In genomic region chr1:54795100-54795665, GRCh38 we compare ENCODE assay signal across 19 cellular contexts. TPM values are rescaled to one million over a fixed set of nuclear protein-coding genes. Genes with fewer than 3 reads are reported as not detected.
A peak's percentile ranks its signal among the peaks of the same experiment; 100 is the strongest.
DNase-seq lines count a peak whose midpoint lies in the region; FAIRE-seq and TF ChIP-seq lines count a peak whose summit lies in the region.
"Had no signal": no experiment of that assay in that cellular context is flagged by ENCODE, and none has a peak within 500 bp of the region (broad histone marks: within the 10 kb centered on the region; RNA-seq: fewer than 3 reads in every experiment).

No MANE protein-coding gene starts in this region.

- no peaks in the 10 kb centered on the region for H3K79me2 ChIP-seq in keratinocyte (ENCODE audit: control insufficient read depth, insufficient read depth, low read length)

- peaks cover 31% of the 10 kb centered on the region for H3K4me1 Mint-ChIP-seq in MCF 10A (ENCODE audit: insufficient read depth, unreplicated experiment)
- peaks cover 49% of the 10 kb centered on the region for H3K4me1 Mint-ChIP-seq in activated CD4-positive, alpha-beta memory T cell treated with anti-CD3 and anti-CD28 coated beads for 36 hours (ENCODE audit: low read depth)

- H3K9ac ChIP-seq in keratinocyte (ENCODE audit: control insufficient read depth, extremely low read depth, insufficient read depth, low read length): no peak overlapping the region

- intact Hi-C loops in MCF 10A (cut with micrococcal nuclease): no loop called here
- intact Hi-C loops in activated CD4-positive, alpha-beta memory T cell treated with anti-CD3 and anti-CD28 coated beads for 36 hours (cut with micrococcal nuclease): loop anchor here (5.0 to 10.0 kb wide), 2 partner anchors 308 to 510 kb away; no protein-coding TSS in a partner anchor

- CTCF ChIA-PET in MCF 10A (lab: Yijun Ruan, JAX): interaction anchor here (0.6 to 0.8 kb wide), 2 partner anchors 25 to 920 kb away, joined by 3 read pairs; no protein-coding TSS in a partner anchor
- CTCF ChIA-PET in activated CD4-positive, alpha-beta memory T cell treated with anti-CD3 and anti-CD28 coated beads for 36 hours (lab: Charles Lee): interaction anchor here (0.8 to 1.2 kb wide), 3 partner anchors 9 to 122 kb away, joined by 3 read pairs; no protein-coding TSS in a partner anchor

- H3K27ac Mint-ChIP-seq in MCF 10A (ENCODE audit: low read depth, unreplicated experiment): no peak overlapping the region
- peak overlapping the region; percentile 54 for H3K27ac Mint-ChIP-seq in activated CD4-positive, alpha-beta memory T cell treated with anti-CD3 and anti-CD28 coated beads for 36 hours
- H3K27ac Mint-ChIP-seq: activated naive CD8-positive, alpha-beta T cell; memory B cell had no signal

- BruUV-seq in MCF 10A (replicated peaks; lab: Mats Ljungman, UMichigan): no TSS peak

- no peak overlapping the region for H3K4me3 ChIP-seq in keratinocyte (ENCODE audit: control insufficient read depth in 2 of 3, extremely low read depth in 1 of 3, insufficient read depth in 2 of 3, low read depth in 1 of 3, low read length in 3 of 3)
- H3K4me3 ChIP-seq: pancreas had no signal

- in situ Hi-C loops in T47D (cut with HindIII; ENCODE audit: low pct_unique_long_range_greater_than_20kb, low sequenced_read_pairs): no loop called here

- H3K27ac ChIP-seq in keratinocyte (ENCODE audit: control insufficient read depth, insufficient read depth, low read length) (peak overlapping the region; percentile 10), temporal lobe (ENCODE audit: low read depth, low read length) (peak overlapping the region; percentile 60)

- H2AFZ ChIP-seq in keratinocyte (ENCODE audit: control insufficient read depth, low read length): no peak overlapping the region

- H3K9me1 ChIP-seq in keratinocyte (ENCODE audit: control insufficient read depth, extremely low read depth, insufficient read depth, low read length): peaks cover 5% of the 10 kb centered on the region

- H3K9me3 Mint-ChIP-seq in MCF 10A (ENCODE audit: unreplicated experiment): no peaks in the 10 kb centered on the region
- H3K9me3 Mint-ChIP-seq in activated CD4-positive, alpha-beta memory T cell treated with anti-CD3 and anti-CD28 coated beads for 36 hours: peaks cover 5% of the 10 kb centered on the region
- H3K9me3 Mint-ChIP-seq: memory B cell had no signal

- H3K36me3 Mint-ChIP-seq in MCF 10A (ENCODE audit: insufficient read depth, unreplicated experiment): no peaks in the 10 kb centered on the region
- peaks cover 5% of the 10 kb centered on the region for H3K36me3 Mint-ChIP-seq in activated CD4-positive, alpha-beta memory T cell treated with anti-CD3 and anti-CD28 coated beads for 36 hours
- H3K36me3 Mint-ChIP-seq: activated naive CD8-positive, alpha-beta T cell had no signal

- peaks cover 32% of the 10 kb centered on the region for H3K4me1 ChIP-seq in keratinocyte (ENCODE audit: control insufficient read depth, extremely low read depth, insufficient read depth, low read length)

- no peaks in the 10 kb centered on the region for H3K27me3 Mint-ChIP-seq in MCF 10A (ENCODE audit: insufficient read depth, unreplicated experiment)
- no peaks in the 10 kb centered on the region for H3K27me3 Mint-ChIP-seq in activated CD4-positive, alpha-beta memory T cell treated with anti-CD3 and anti-CD28 coated beads for 36 hours
- H3K27me3 Mint-ChIP-seq: activated naive CD8-positive, alpha-beta T cell; memory B cell had no signal

- no peak overlapping the region for H3K4me2 ChIP-seq in keratinocyte (ENCODE audit: control insufficient read depth, extremely low read depth, insufficient read depth, low read depth, low read length)

- H3K36me3 ChIP-seq in keratinocyte (ENCODE audit: control insufficient read depth in 2 of 2, extremely low read depth in 1 of 2, insufficient read depth in 2 of 2, low read length in 2 of 2): no peaks in the 10 kb centered on the region
- H3K36me3 ChIP-seq: pancreas had no signal

- POLR2A ChIA-PET in MCF 10A (lab: Yijun Ruan, JAX): interaction anchor here (0.5 kb wide), 1 partner anchor 27 kb away, joined by 3 read pairs; no protein-coding TSS in a partner anchor
- POLR2A ChIA-PET in activated CD4-positive, alpha-beta memory T cell treated with anti-CD3 and anti-CD28 coated beads for 36 hours (lab: Charles Lee): no interaction called here

- no peaks in the 10 kb centered on the region for H4K20me1 ChIP-seq in keratinocyte (ENCODE audit: control insufficient read depth, extremely low read depth, insufficient read depth, low read length)

- dilution Hi-C loops in keratinocyte (cut with MboI; ENCODE audit: extremely low pct_ligation_motif_present, low sequenced_read_pairs): no loop called here

- H3K9me3 ChIP-seq in keratinocyte (ENCODE audit: control insufficient read depth, low read depth, low read length): no peaks in the 10 kb centered on the region
- H3K9me3 ChIP-seq: pancreas had no signal

- no peaks in the 10 kb centered on the region for H3K27me3 ChIP-seq in keratinocyte (ENCODE audit: control insufficient read depth, extremely low read depth, insufficient read depth, low read length)
- H3K27me3 ChIP-seq: pancreas had no signal

- TF ChIP-seq CTCF in MCF 10A (IDR thresholded peaks at IDR 0.05; ENCODE audit: unreplicated experiment) (no peak), keratinocyte (optimal IDR thresholded peaks at IDR 0.05 in 1 of 3, IDR thresholded peaks at IDR 0.05 in 1 of 3, conservative IDR thresholded peaks at IDR 0.05 in 1 of 3; ENCODE audit: extremely low read depth in 1 of 3, insufficient read depth in 2 of 3, low read length in 3 of 3) (peak in 2 of 3 experiments; percentile 4 to 18)

- no peak overlapping the region for H3K4me3 Mint-ChIP-seq in MCF 10A (ENCODE audit: unreplicated experiment)
- no peak overlapping the region for H3K4me3 Mint-ChIP-seq in activated CD4-positive, alpha-beta memory T cell treated with anti-CD3 and anti-CD28 coated beads for 36 hours
- H3K4me3 Mint-ChIP-seq: activated naive CD8-positive, alpha-beta T cell; H9; memory B cell had no signal

- DNase-seq in T47D (ENCODE audit: low read depth in 1 of 2, low spot score in 1 of 2) (peak; percentile 31 to 57), MCF 10A (ENCODE audit: unreplicated experiment) (no peak), keratinocyte (ENCODE audit: low read depth, low spot score) (no peak), NCI-H2227 (lab: John Stamatoyannopoulos, UW; ENCODE audit: unreplicated experiment) (no peak), urothelium cell line (ENCODE audit: low spot score) (no peak)
- DNase-seq in activated CD4-positive, alpha-beta memory T cell treated with anti-CD3 and anti-CD28 coated beads for 36 hours: no peak
- no peak for DNase-seq in stimulated activated CD4-positive, alpha-beta T cell treated with anti-CD3 and anti-CD28 coated beads, Interleukin-2, amount 100 ng/mL, for 48 hours
- DNase-seq: central memory CD4-positive, alpha-beta T cell; DND-41; H9; NCI-H1048; NCI-H345; pancreas had no signal

- no peak for FAIRE-seq in keratinocyte (lab: Jason Lieb, UNC)
- FAIRE-seq in urothelium cell line (lab: Jason Lieb, UNC): no peak
- FAIRE-seq: GM12892, GM19239, pancreas had no signal

RNA-seq across cellular contexts. Expression of gene TTC22, which starts 5.9 kb away (rescaled TPM):
- total RNA-seq in MCF 10A (2022): 3.0 and 3.1 TPM in 2 replicates
- total RNA-seq in activated CD4-positive, alpha-beta memory T cell treated with anti-CD3 and anti-CD28 coated beads for 36 hours: 1 to 10 TPM; 4.6 to 5.3 TPM
- polyA plus RNA-seq in keratinocyte: 5.1 to 8.0 TPM (median 7.2 TPM) in 3 replicates
- polyA plus RNA-seq in keratinocyte (2011; ENCODE audit: low read depth): 2.5 TPM
- 5.6 and 7.2 TPM in 2 replicates for polyA plus RNA-seq in keratinocyte (2011; cell fraction: cytosol; rRNA removed)
- polyA plus RNA-seq in keratinocyte (2011; cell fraction: nucleus; rRNA removed): 12.2 and 14.7 TPM in 2 replicates
- 6.3 and 8.4 TPM in 2 replicates for polyA plus RNA-seq in keratinocyte (2012; ENCODE audit: low replicate concordance)
- 4.4 to 9.1 TPM (median 7.2 TPM) in 3 replicates for polyA minus RNA-seq in keratinocyte
- 19.4 TPM for polyA minus RNA-seq in keratinocyte (2011; cell fraction: cytosol; rRNA and poly(A)+ RNA removed)
- 9.3 and 9.6 TPM in 2 replicates for polyA minus RNA-seq in keratinocyte (2011; cell fraction: nucleus; rRNA and poly(A)+ RNA removed)
- total RNA-seq in temporal lobe: 0.49 TPM
- total RNA-seq: RPMI7951 had no signal

RNA-seq across cellular contexts. Expression of gene PARS2, which starts 30.9 kb away (rescaled TPM):
- 4.7 and 5.4 TPM in 2 replicates for total RNA-seq in MCF 10A (2022)
- 1 to 10 TPM; 5.6 to 5.7 TPM for total RNA-seq in activated CD4-positive, alpha-beta memory T cell treated with anti-CD3 and anti-CD28 coated beads for 36 hours
- polyA plus RNA-seq in keratinocyte: 2.7 to 4.3 TPM (median 3.0 TPM) in 3 replicates
- 0.95 TPM for polyA plus RNA-seq in keratinocyte (2011; ENCODE audit: low read depth)
- polyA plus RNA-seq in keratinocyte (2011; cell fraction: cytosol; rRNA removed): 3.3 and 3.7 TPM in 2 replicates
- 4.0 and 4.3 TPM in 2 replicates for polyA plus RNA-seq in keratinocyte (2011; cell fraction: nucleus; rRNA removed)
- polyA plus RNA-seq in keratinocyte (2012; ENCODE audit: low replicate concordance): 3.5 and 4.5 TPM in 2 replicates
- polyA minus RNA-seq in keratinocyte: 4.2 to 9.8 TPM (median 4.2 TPM) in 3 replicates
- 6.1 TPM for polyA minus RNA-seq in keratinocyte (2011; cell fraction: cytosol; rRNA and poly(A)+ RNA removed)
- 2.5 and 4.7 TPM in 2 replicates for polyA minus RNA-seq in keratinocyte (2011; cell fraction: nucleus; rRNA and poly(A)+ RNA removed)
- total RNA-seq in temporal lobe: 2.5 TPM

Comparison
In these comparisons a context has a peak if more than half of its experiments do, and no peak if none do; other contexts are left out.
1. DNase-seq: peak in T47D (2 of 2); none in MCF 10A (single experiment), activated CD4-positive, alpha-beta memory T cell treated with anti-CD3 and anti-CD28 coated beads for 36 hours (single experiment), keratinocyte (single experiment), NCI-H2227 (single experiment), urothelium cell line (single experiment) and stimulated activated CD4-positive, alpha-beta T cell treated with anti-CD3 and anti-CD28 coated beads, Interleukin-2, amount 100 ng/mL, for 48 hours (0 of 2).